Comparison of ENCODE assay signal across 19 cellular contexts in the genomic region with DNA sequence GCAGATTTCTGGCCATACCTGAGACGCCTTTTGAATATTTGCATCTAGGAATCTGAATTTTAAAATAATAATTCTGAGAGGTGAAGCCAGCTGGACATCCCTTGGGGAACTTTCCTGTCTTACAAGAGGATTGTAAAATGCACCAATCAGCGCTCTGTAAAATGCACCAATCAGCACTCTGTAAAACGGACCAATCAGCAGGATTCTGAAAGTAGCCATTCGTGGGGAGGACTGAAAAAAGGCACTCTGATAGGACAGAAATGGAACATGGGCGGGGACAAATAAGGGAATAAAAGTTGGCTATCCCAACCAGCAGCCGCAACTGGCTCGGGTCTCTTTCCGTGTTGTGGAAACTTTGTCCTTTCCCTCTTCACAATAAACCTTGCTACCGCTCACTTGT.
"Had no signal": no experiment of that assay in that cellular context is flagged by ENCODE, and none has a peak within 500 bp of the region (broad histone marks: within the 10 kb centered on the region; RNA-seq: fewer than 3 reads in every experiment).

No MANE protein-coding gene starts in this region.

- H3K27ac ChIP-seq: KMS-11 had no signal

- DNase-seq: activated B cell treated with CpG ODN at 0.5 μM for 24 hours; activated CD4-positive, alpha-beta T cell treated with anti-CD3 and anti-CD28 coated beads, Interleukin-2, amount 50 U/mL, for 1 hour; activated CD8-positive, alpha-beta memory T cell treated with anti-CD3 and anti-CD28 coated beads, Interleukin-2, amount 50 U/mL, for 48 hours; activated CD8-positive, alpha-beta T cell treated with anti-CD3 and anti-CD28 coated beads, Interleukin-2, amount 10 ng/mL, durations not matched to agents 7 days and 5 days; activated naive CD4-positive, alpha-beta T cell treated with anti-CD3 and anti-CD28 coated beads for 36 hours; activated naive CD8-positive, alpha-beta T cell treated with anti-CD3 and anti-CD28 coated beads for 36 hours; activated T-cell treated with anti-CD3 and anti-CD28 coated beads, Interleukin-2, amount 50 U/mL, for 1 hour; cerebellar nuclear complex; NCI-H1092 treated with DMSO at 0.1 percent for 48 hours; NCI-H1417 treated with DMSO at 0.1 percent for 48 hours; NCI-H1694 treated with DMSO at 0.1 percent for 48 hours; NCI-H2029 treated with DMSO at 0.1 percent for 48 hours; NCI-H345; NCI-H510A treated with DMSO at 0.1 percent for 48 hours; NCI-H69; SIG-M5; T-helper 17 cell; T-helper 9 cell had no signal

- H3K4me3 Mint-ChIP-seq: activated B cell treated with CpG ODN at 0.5 μM for 24 hours; activated CD8-positive, alpha-beta T cell treated with anti-CD3 and anti-CD28 coated beads, Interleukin-2, amount 10 ng/mL, durations not matched to agents 7 days and 5 days; activated naive CD4-positive, alpha-beta T cell treated with anti-CD3 and anti-CD28 coated beads for 36 hours; activated naive CD8-positive, alpha-beta T cell treated with anti-CD3 and anti-CD28 coated beads for 36 hours; T-helper 17 cell had no signal

- H3K4me2 ChIP-seq: KMS-11 had no signal

- H3K9me3 Mint-ChIP-seq: activated B cell treated with CpG ODN at 0.5 μM for 24 hours; activated naive CD4-positive, alpha-beta T cell treated with anti-CD3 and anti-CD28 coated beads for 36 hours; activated naive CD8-positive, alpha-beta T cell treated with anti-CD3 and anti-CD28 coated beads for 36 hours had no signal

- ATAC-seq: activated CD8-positive, alpha-beta T cell treated with anti-CD3 and anti-CD28 coated beads, Interleukin-2, amount 10 ng/mL, durations not matched to agents 7 days and 5 days; T-helper 17 cell had no signal

- H3K27me3 Mint-ChIP-seq: activated B cell treated with CpG ODN at 0.5 μM for 24 hours; activated naive CD8-positive, alpha-beta T cell treated with anti-CD3 and anti-CD28 coated beads for 36 hours; T-helper 17 cell had no signal

- H3K27ac Mint-ChIP-seq: activated B cell treated with CpG ODN at 0.5 μM for 24 hours; activated CD8-positive, alpha-beta T cell treated with anti-CD3 and anti-CD28 coated beads, Interleukin-2, amount 10 ng/mL, durations not matched to agents 7 days and 5 days; activated naive CD4-positive, alpha-beta T cell treated with anti-CD3 and anti-CD28 coated beads for 36 hours; activated naive CD8-positive, alpha-beta T cell treated with anti-CD3 and anti-CD28 coated beads for 36 hours; T-helper 17 cell had no signal

- H3K9ac ChIP-seq: KMS-11 had no signal
